Comparison of ENCODE assay signal across 8 cellular contexts in the genomic region with DNA sequence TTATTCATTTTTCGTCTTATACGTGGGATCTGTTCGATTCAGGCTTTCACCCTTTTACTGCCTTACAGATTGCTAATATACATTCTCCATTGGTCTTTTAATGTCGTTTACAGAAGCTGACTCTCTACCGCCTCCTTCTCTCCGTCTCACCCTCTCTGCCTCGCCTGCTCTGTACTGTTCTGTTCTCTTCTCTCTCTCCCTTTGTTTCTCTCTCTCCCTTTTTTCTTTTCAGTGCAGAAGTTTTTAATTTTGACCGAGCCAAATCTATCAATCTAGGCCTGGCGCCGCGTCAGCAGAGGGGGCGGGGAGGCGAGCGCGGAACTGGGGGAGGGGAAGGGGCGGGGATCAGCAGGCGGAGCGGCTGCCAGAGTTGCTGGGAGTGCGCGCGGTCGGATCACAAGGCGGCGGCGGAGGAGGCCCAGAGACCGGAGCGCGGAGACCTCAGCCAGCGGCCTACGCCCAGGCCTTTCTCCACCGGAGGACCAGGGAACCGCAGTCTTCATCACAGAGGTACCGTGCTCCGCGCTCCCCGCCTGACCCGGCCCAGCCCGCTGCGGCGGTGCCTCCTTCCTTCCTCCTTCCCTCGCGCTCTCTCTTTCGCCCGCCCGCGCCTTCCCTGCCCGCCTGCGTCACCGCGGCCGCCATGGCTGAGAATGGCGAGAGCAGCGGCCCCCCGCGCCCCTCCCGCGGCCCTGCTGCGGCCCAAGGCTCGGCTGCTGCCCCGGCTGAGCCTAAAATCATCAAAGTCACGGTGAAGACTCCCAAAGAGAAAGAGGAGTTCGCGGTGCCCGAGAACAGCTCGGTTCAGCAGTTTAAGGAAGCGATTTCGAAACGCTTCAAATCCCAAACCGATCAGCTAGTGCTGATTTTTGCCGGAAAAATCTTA. TPM values are rescaled to one million over a fixed set of nuclear protein-coding genes. Genes with fewer than 3 reads are reported as not detected.
A peak's percentile ranks its signal among the peaks of the same experiment; 100 is the strongest.
DNase-seq lines count a peak whose midpoint lies in the region; ATAC-seq and TF ChIP-seq lines count a peak whose summit lies in the region.

TSS of gene UBQLN2 (plus strand) at position 397 of the 886 bp plus-strand sequence. CDS start at position 644, 247 bp downstream.

- peaks cover 16% of the 10 kb centered on the region for H3K36me3 Mint-ChIP-seq in activated naive CD8-positive, alpha-beta T cell treated with anti-CD3 and anti-CD28 coated beads, Interleukin-2, amount 50 U/mL, for 24 hours (ENCODE audit: low read depth)

- H3K9me3 ChIP-seq in upper lobe of left lung: no peaks in the 10 kb centered on the region

- no peaks in the 10 kb centered on the region for H3K9me3 Mint-ChIP-seq in activated naive CD8-positive, alpha-beta T cell treated with anti-CD3 and anti-CD28 coated beads, Interleukin-2, amount 50 U/mL, for 24 hours

- peak; percentile 75 for ATAC-seq in HG02571 (IDR thresholded peaks at IDR 0.05; ENCODE audit: unreplicated experiment)
- peak; percentile 84 for ATAC-seq in activated naive CD8-positive, alpha-beta T cell treated with anti-CD3 and anti-CD28 coated beads, Interleukin-2, amount 50 U/mL, for 24 hours
- ATAC-seq in upper lobe of left lung (ENCODE audit: low FRiP score in 2 of 2): peak; percentile 92 to 98

- peak within 1 kb of the TSS; percentile 57 for H3K4me3 ChIP-seq in GM08714 (ENCODE audit: low read length)
- peak within 1 kb of the TSS; percentile 8 to 65 (median 56) for H3K4me3 ChIP-seq in upper lobe of left lung

- H3K4me1 Mint-ChIP-seq in activated naive CD8-positive, alpha-beta T cell treated with anti-CD3 and anti-CD28 coated beads, Interleukin-2, amount 50 U/mL, for 24 hours: peaks cover 17% of the 10 kb centered on the region

- no peaks in the 10 kb centered on the region for H3K36me3 ChIP-seq in upper lobe of left lung

- DNase-seq in NCI-H1092 treated with DMSO at 0.1 percent for 48 hours (lab: John Stamatoyannopoulos, UW): peak; percentile 85
- peak; percentile 76 for DNase-seq in SW480 (ENCODE audit: low spot score)
- peak; percentile 77 for DNase-seq in activated naive CD8-positive, alpha-beta T cell treated with anti-CD3 and anti-CD28 coated beads, Interleukin-2, amount 50 U/mL, for 24 hours
- peak; percentile 92 for DNase-seq in cardiac septum (ENCODE audit: low spot score)
- peak; percentile 94 for DNase-seq in posterior vena cava (ENCODE audit: low spot score)
- peak; percentile 80 to 94 for DNase-seq in upper lobe of left lung

- peak within 1 kb of the TSS; percentile 93 for H3K4me3 Mint-ChIP-seq in activated naive CD8-positive, alpha-beta T cell treated with anti-CD3 and anti-CD28 coated beads, Interleukin-2, amount 50 U/mL, for 24 hours

- TF ChIP-seq POLR2A in upper lobe of left lung (IDR thresholded peaks at IDR 0.05): peak; percentile 67 to 90 (median 76)

- TF ChIP-seq EP300 in upper lobe of left lung (IDR thresholded peaks at IDR 0.05): no peak

- H3K27me3 Mint-ChIP-seq in activated naive CD8-positive, alpha-beta T cell treated with anti-CD3 and anti-CD28 coated beads, Interleukin-2, amount 50 U/mL, for 24 hours: no peaks in the 10 kb centered on the region

- H3K27ac Mint-ChIP-seq in activated naive CD8-positive, alpha-beta T cell treated with anti-CD3 and anti-CD28 coated beads, Interleukin-2, amount 50 U/mL, for 24 hours: peak within 1 kb of the TSS; percentile 98

- peaks cover 0 to 12% (median 5%) of the 10 kb centered on the region in 4 donors for H3K4me1 ChIP-seq in upper lobe of left lung

- peak in 1 of 6 experiments; percentile 10 for TF ChIP-seq CTCF in upper lobe of left lung (IDR thresholded peaks at IDR 0.05)

- intact Hi-C loops in cardiac septum (cut with DNase I): no loop called here
- intact Hi-C loops in posterior vena cava (cut with DNase I): no loop called here

- H3K27me3 ChIP-seq in upper lobe of left lung: no peaks in the 10 kb centered on the region

- WGBS in upper lobe of left lung, 2 donors: 0 to 20% methylated on average over 15 to 58 of the region's 70 CpGs

- H3K27ac ChIP-seq in upper lobe of left lung: peak within 1 kb of the TSS; percentile 94 to 98 (median 96)

RNA-seq across cellular contexts. Expression of gene UBQLN2, which starts in this region (rescaled TPM):
- 34.7 TPM for total RNA-seq in cardiac septum
- 10 to 100 TPM; 28.2 to 31.6 TPM for total RNA-seq in posterior vena cava
- total RNA-seq in upper lobe of left lung: 10 to 100 TPM; 19.8 to 31.2 (median 27.0) TPM

Comparison
In these comparisons a context has a peak if more than half of its experiments do, and no peak if none do; other contexts are left out.
1. Peak in every context shown above with its lines: DNase-seq, ATAC-seq, H3K4me3 ChIP-seq and H3K27ac ChIP-seq.